25 cellular contexts compared by ENCODE assay signal in genomic region chr15:82048809-82049208, GRCh38. TPM values are rescaled to one million over a fixed set of nuclear protein-coding genes. Genes with fewer than 3 reads are reported as not detected.
DNase-seq lines count a peak whose midpoint lies in the region; ATAC-seq, FAIRE-seq and TF ChIP-seq lines count a peak whose summit lies in the region.
"Had no signal": no experiment of that assay in that cellular context is flagged by ENCODE, and none has a peak within 500 bp of the region (broad histone marks: within the 10 kb centered on the region; RNA-seq: fewer than 3 reads in every experiment).

No MANE protein-coding gene starts in this region.

- CTCF ChIA-PET in CD4-positive, alpha-beta memory T cell (lab: Charles Lee; ENCODE audit: partially characterized antibody) = interaction anchor here (0.7 to 2.1 kb wide), 2 partner anchors 568 to 783 kb away, joined by 3 to 11 read pairs; no protein-coding TSS in a partner anchor
- CTCF ChIA-PET in H1 (lab: Charles Lee; ENCODE audit: partially characterized antibody) = interaction anchor here (0.7 to 3.1 kb wide), 6 partner anchors 9 to 91 kb away, joined by 3 to 18 read pairs (median 3); no protein-coding TSS in a partner anchor

- no peaks in the 10 kb centered on the region for H3K79me1 ChIP-seq in H1 (ENCODE audit: low read depth, low read length)

- no peak overlapping the region for H2BK20ac ChIP-seq in H1 (ENCODE audit: low read length)

- TF ChIP-seq POLR2A in H1 (IDR thresholded peaks at IDR 0.05; ENCODE audit: control extremely low read depth in 1 of 2, low read depth in 2 of 2, low read length in 2 of 2) = no peak

- peaks cover 25% of the 10 kb centered on the region; the same call in 1 of the 2 replicates for H3K23me2 ChIP-seq in H1 (ENCODE audit: low read depth, low read length)

- H4K5ac ChIP-seq in H1 (ENCODE audit: insufficient read length, low read depth, low read length) = no peak overlapping the region

- no peak overlapping the region for H3K27ac ChIP-seq in CD4-positive, alpha-beta memory T cell (ENCODE audit: low read depth, low read length)
- H3K27ac ChIP-seq in GM23338 (ENCODE audit: low read depth) (no peak overlapping the region), H1 (ENCODE audit: low read depth, low read length) (no peak overlapping the region)
- H3K27ac ChIP-seq: ascending aorta, epithelial cell of prostate, hepatocyte, left lung, upper lobe of left lung had no signal

- no peak for FAIRE-seq in H1 (lab: Jason Lieb, UNC)
- FAIRE-seq: GM19239, small intestine had no signal

- intact Hi-C loops in CD4-positive, alpha-beta memory T cell (cut with micrococcal nuclease) = loop anchor here (5.0 kb wide), 2 partner anchors 752 to 1018 kb away; partner anchors contain the start of gene BTBD1
- intact Hi-C loops in activated T-helper 1 cell treated with anti-CD3 and anti-CD28 coated beads, Interleukin-12 subunit alpha, Interleukin-12 subunit beta, Interleukin-2, Interleukin-4 antibody, amounts not matched to agents 30 ng/mL and 10 ng/mL and 1 ng/mL, durations not matched to agents 14 hours and 24 hours and 36 hours (cut with micrococcal nuclease) = loop anchor here (5.0 kb wide), 1 partner anchor 757 kb away; no protein-coding TSS in a partner anchor

- H3K9me2 ChIP-seq in GM23338 (ENCODE audit: insufficient read depth) = no peaks in the 10 kb centered on the region

- H3K9me3 ChIP-seq in CD4-positive, alpha-beta memory T cell (ENCODE audit: control insufficient read depth in 1 of 2, low read length in 2 of 2) = no peaks in the 10 kb centered on the region
- no peaks in the 10 kb centered on the region for H3K9me3 ChIP-seq in H1 (ENCODE audit: insufficient read depth in 2 of 2, low read depth in 1 of 2, low read length in 1 of 2)
- H3K9me3 ChIP-seq: ascending aorta, left lung, upper lobe of left lung had no signal

- H3K79me2 ChIP-seq in GM23338 (replicated peaks; ENCODE audit: insufficient read depth) = no peaks in the 10 kb centered on the region
- H3K79me2 ChIP-seq in H1 (ENCODE audit: control insufficient read depth in 1 of 2, insufficient read depth in 2 of 2, low read length in 2 of 2) = no peaks in the 10 kb centered on the region

- H3K4me3 Mint-ChIP-seq in CD4-positive, alpha-beta memory T cell = peak overlapping the region in 6 of 8 donors; percentile 71 to 89 (median 78)
- H3K4me3 Mint-ChIP-seq in GM23338 (peak overlapping the region; percentile 85; the same call in 1 of the 3 replicates), nephron (peak overlapping the region; percentile 86 to 91 (median 88))
- H3K4me3 Mint-ChIP-seq in activated T-helper 1 cell treated with anti-CD3 and anti-CD28 coated beads, Interleukin-12 subunit alpha, Interleukin-12 subunit beta, Interleukin-2, Interleukin-4 antibody, amounts not matched to agents 30 ng/mL and 10 ng/mL and 1 ng/mL, durations not matched to agents 14 hours and 24 hours and 36 hours = no peak overlapping the region

- H4K91ac ChIP-seq in H1 (replicated peaks; ENCODE audit: insufficient read length, low read length) = peak overlapping the region; percentile 23

- ATAC-seq in GM23338 (no peak), esophagus mucosa (no peak)
- ATAC-seq: activated T-cell treated with anti-CD3 and anti-CD28 coated beads, Interleukin-2, amount 50 U/mL, for 72 hours; left lung; T-helper 17 cell had no signal

- TF ChIP-seq EP300 in H1 (IDR thresholded peaks at IDR 0.05; ENCODE audit: borderline replicate concordance in 1 of 2, low read depth in 2 of 2, low read length in 2 of 2) = no peak

- no peak overlapping the region for H3K18ac ChIP-seq in H1 (ENCODE audit: extremely low read depth, low read length)

- H3K9me3 Mint-ChIP-seq in CD4-positive, alpha-beta memory T cell = no peaks in the 10 kb centered on the region
- no peaks in the 10 kb centered on the region; the same call in 2 of the 3 replicates for H3K9me3 Mint-ChIP-seq in GM23338
- no peaks in the 10 kb centered on the region for H3K9me3 Mint-ChIP-seq in nephron
- no peaks in the 10 kb centered on the region for H3K9me3 Mint-ChIP-seq in activated T-helper 1 cell treated with anti-CD3 and anti-CD28 coated beads, Interleukin-12 subunit alpha, Interleukin-12 subunit beta, Interleukin-2, Interleukin-4 antibody, amounts not matched to agents 30 ng/mL and 10 ng/mL and 1 ng/mL, durations not matched to agents 14 hours and 24 hours and 36 hours
- H3K9me3 Mint-ChIP-seq: activated naive CD4-positive, alpha-beta T cell treated with anti-CD3 and anti-CD28 coated beads, Interleukin-2, amount 10 ng/mL, durations not matched to agents 7 days and 5 days; activated T-cell treated with anti-CD3 and anti-CD28 coated beads, Interleukin-2, amount 50 U/mL, for 72 hours; mesothelial cell of epicardium had no signal

- H3K4me1 ChIP-seq in CD4-positive, alpha-beta memory T cell (ENCODE audit: insufficient read depth, low read length) = peaks cover 19% of the 10 kb centered on the region
- peaks cover 8% of the 10 kb centered on the region for H3K4me1 ChIP-seq in GM23338 (ENCODE audit: insufficient read depth)
- H3K4me1 ChIP-seq in H1 (replicated peaks in 1 of 4; ENCODE audit: control insufficient read depth in 3 of 4, insufficient read depth in 4 of 4, low read length in 3 of 4) = peaks cover 2 to 7% (median 5%) of the 10 kb centered on the region in 4 experiments

- H3K4me2 ChIP-seq in GM23338 (peak overlapping the region; percentile 94), H1 (ENCODE audit: insufficient read depth in 1 of 2, low read depth in 2 of 2, low read length in 2 of 2) (peak overlapping the region in 1 of 2 experiments; percentile 78; a peak in 1 of 4 replicates)

- no peak overlapping the region for H2BK5ac ChIP-seq in H1 (ENCODE audit: low read depth, low read length)

- H3K36me3 Mint-ChIP-seq in CD4-positive, alpha-beta memory T cell = peaks cover 0 to 5% of the 10 kb centered on the region in 2 donors
- H3K36me3 Mint-ChIP-seq in GM23338 (ENCODE audit: low read depth) (no peaks in the 10 kb centered on the region), nephron (ENCODE audit: low read depth) (peaks cover 7% of the 10 kb centered on the region)
- H3K36me3 Mint-ChIP-seq in activated T-helper 1 cell treated with anti-CD3 and anti-CD28 coated beads, Interleukin-12 subunit alpha, Interleukin-12 subunit beta, Interleukin-2, Interleukin-4 antibody, amounts not matched to agents 30 ng/mL and 10 ng/mL and 1 ng/mL, durations not matched to agents 14 hours and 24 hours and 36 hours (ENCODE audit: low read depth) = no peaks in the 10 kb centered on the region
- H3K36me3 Mint-ChIP-seq: mesothelial cell of epicardium had no signal

- no peak overlapping the region for H3K4ac ChIP-seq in H1 (replicated peaks; ENCODE audit: insufficient read length, low read depth, low read length)

- no peak for TF ChIP-seq RAD21 in H1 (IDR thresholded peaks at IDR 0.05 in 1 of 2, conservative IDR thresholded peaks at IDR 0.05 in 1 of 2; ENCODE audit: low read depth in 2 of 2, low read length in 2 of 2)

- peaks cover 4 to 24% (median 13%) of the 10 kb centered on the region in 4 donors for H3K4me1 Mint-ChIP-seq in CD4-positive, alpha-beta memory T cell
- H3K4me1 Mint-ChIP-seq in GM23338 = peaks cover 17% of the 10 kb centered on the region
- peaks cover 19% of the 10 kb centered on the region for H3K4me1 Mint-ChIP-seq in nephron
- H3K4me1 Mint-ChIP-seq in activated T-helper 1 cell treated with anti-CD3 and anti-CD28 coated beads, Interleukin-12 subunit alpha, Interleukin-12 subunit beta, Interleukin-2, Interleukin-4 antibody, amounts not matched to agents 30 ng/mL and 10 ng/mL and 1 ng/mL, durations not matched to agents 14 hours and 24 hours and 36 hours (ENCODE audit: low read depth) = peaks cover 12% of the 10 kb centered on the region

- DNase-seq in CD4-positive, alpha-beta memory T cell = no peak
- DNase-seq in GM23338 (ENCODE audit: low spot score) = no peak
- no peak for DNase-seq in H1 (ENCODE audit: low read depth in 1 of 2, low spot score in 2 of 2)
- no peak for DNase-seq in activated T-helper 1 cell treated with anti-CD3 and anti-CD28 coated beads, Interleukin-12 subunit alpha, Interleukin-12 subunit beta, Interleukin-2, Interleukin-4 antibody, amounts not matched to agents 30 ng/mL and 10 ng/mL and 1 ng/mL, durations not matched to agents 14 hours and 24 hours and 36 hours (ENCODE audit: low spot score)
- no peak for DNase-seq in nucleus accumbens (lab: John Stamatoyannopoulos, UW)
- no peak for DNase-seq in AG20443 (ENCODE audit: low spot score)
- DNase-seq: activated CD4-positive, alpha-beta T cell treated with anti-CD3 and anti-CD28 coated beads for 48 hours; activated naive CD4-positive, alpha-beta T cell treated with anti-CD3 and anti-CD28 coated beads, Interleukin-2, amount 10 ng/mL, durations not matched to agents 7 days and 5 days; activated T-cell treated with anti-CD3 and anti-CD28 coated beads, Interleukin-2, amount 50 U/mL, for 72 hours; central memory CD4-positive, alpha-beta T cell; DMS153; left lung; NCI-H1105 treated with DMSO at 0.1 percent for 48 hours; NCI-H2029 treated with DMSO at 0.1 percent for 48 hours; small intestine; stimulated activated CD4-positive, alpha-beta T cell treated with anti-CD3 and anti-CD28 coated beads, Interleukin-2, amount 100 ng/mL, for 24 hours; T-helper 17 cell; upper lobe of left lung had no signal

- no peaks in the 10 kb centered on the region for H3K27me3 ChIP-seq in CD4-positive, alpha-beta memory T cell (ENCODE audit: insufficient read depth, low read length)
- H3K27me3 ChIP-seq in GM23338 (ENCODE audit: insufficient read depth) = peaks cover 28% of the 10 kb centered on the region
- H3K27me3 ChIP-seq in H1 (replicated peaks in 1 of 4; ENCODE audit: control insufficient read depth in 3 of 4, extremely low read depth in 1 of 4, insufficient read depth in 3 of 4, low read length in 3 of 4) = peaks cover 0 to 5% (median 0%) of the 10 kb centered on the region in 4 experiments; a peak in 3 of 7 replicates
- H3K27me3 ChIP-seq: ascending aorta had no signal

- no peak overlapping the region for H4K8ac ChIP-seq in H1 (ENCODE audit: extremely low read depth, insufficient read depth, low read length)

- no peak overlapping the region for H3K23ac ChIP-seq in H1 (ENCODE audit: insufficient read length)

- peaks cover 6 to 11% of the 10 kb centered on the region in 2 donors for H3K27me3 Mint-ChIP-seq in CD4-positive, alpha-beta memory T cell
- H3K27me3 Mint-ChIP-seq in GM23338 (ENCODE audit: insufficient read depth, low read depth, poor library complexity) (peaks cover 33% of the 10 kb centered on the region), nephron (ENCODE audit: low read depth) (peaks cover 9% of the 10 kb centered on the region)
- H3K27me3 Mint-ChIP-seq in activated T-helper 1 cell treated with anti-CD3 and anti-CD28 coated beads, Interleukin-12 subunit alpha, Interleukin-12 subunit beta, Interleukin-2, Interleukin-4 antibody, amounts not matched to agents 30 ng/mL and 10 ng/mL and 1 ng/mL, durations not matched to agents 14 hours and 24 hours and 36 hours (ENCODE audit: insufficient read depth) = peaks cover 41% of the 10 kb centered on the region

- no peak overlapping the region; a peak in 1 of 7 replicates for H3K9ac ChIP-seq in H1 (replicated peaks in 1 of 4; ENCODE audit: extremely low read depth in 1 of 4, low read depth in 3 of 4, low read length in 3 of 4)

- no peak overlapping the region for H2BK15ac ChIP-seq in H1 (ENCODE audit: low read length)

- H4K20me1 ChIP-seq in GM23338 (replicated peaks; ENCODE audit: insufficient read depth) (no peaks in the 10 kb centered on the region), H1 (replicated peaks in 1 of 2; ENCODE audit: control insufficient read depth in 1 of 2, insufficient read depth in 2 of 2, low read length in 2 of 2) (peaks cover 0 to 4% of the 10 kb centered on the region in 2 experiments)

- no peak overlapping the region for H2AK5ac ChIP-seq in H1 (ENCODE audit: low read depth, low read length)

- H2AFZ ChIP-seq in GM23338 = peak overlapping the region; percentile 97; the same call in 1 of the 2 replicates
- no peak overlapping the region for H2AFZ ChIP-seq in H1 (ENCODE audit: low read length)
- H2AFZ ChIP-seq: hepatocyte had no signal

- H3F3A ChIP-seq in GM23338 (replicated peaks; ENCODE audit: low read depth) = no peaks in the 10 kb centered on the region

- TF ChIP-seq CTCF in GM23338 (conservative IDR thresholded peaks at IDR 0.05; ENCODE audit: low read depth in 2 of 2) = no peak
- no peak for TF ChIP-seq CTCF in H1 (IDR thresholded peaks at IDR 0.05; ENCODE audit: control extremely low read depth in 1 of 3, insufficient read depth in 1 of 3, low read depth in 1 of 3, low read length in 3 of 3)
- TF ChIP-seq CTCF in nephron (IDR thresholded peaks at IDR 0.05; ENCODE audit: unreplicated experiment in 3 of 3) = no peak

- peak overlapping the region in 2 of 7 donors; percentile 7 to 94 for H3K27ac Mint-ChIP-seq in CD4-positive, alpha-beta memory T cell
- H3K27ac Mint-ChIP-seq in GM23338 (no peak overlapping the region), nephron (peak overlapping the region; percentile 91 to 99 (median 98))
- no peak overlapping the region for H3K27ac Mint-ChIP-seq in activated T-helper 1 cell treated with anti-CD3 and anti-CD28 coated beads, Interleukin-12 subunit alpha, Interleukin-12 subunit beta, Interleukin-2, Interleukin-4 antibody, amounts not matched to agents 30 ng/mL and 10 ng/mL and 1 ng/mL, durations not matched to agents 14 hours and 24 hours and 36 hours
- H3K27ac Mint-ChIP-seq: activated naive CD4-positive, alpha-beta T cell treated with anti-CD3 and anti-CD28 coated beads, Interleukin-2, amount 10 ng/mL, durations not matched to agents 7 days and 5 days; activated T-cell treated with anti-CD3 and anti-CD28 coated beads, Interleukin-2, amount 50 U/mL, for 72 hours; mesothelial cell of epicardium; T-helper 17 cell had no signal

- POLR2A ChIA-PET in CD4-positive, alpha-beta memory T cell (lab: Charles Lee; ENCODE audit: partially characterized antibody) = interaction anchor here (0.5 kb wide), 1 partner anchor 238 kb away, joined by 4 read pairs; no protein-coding TSS in a partner anchor
- POLR2A ChIA-PET in H1 (lab: Charles Lee; ENCODE audit: partially characterized antibody) = interaction anchor here (0.6 to 3.6 kb wide), 4 partner anchors 9 to 500 kb away, joined by 3 to 19 read pairs (median 8); no protein-coding TSS in a partner anchor

- H2BK12ac ChIP-seq in H1 (ENCODE audit: low read depth, low read length) = peak overlapping the region; percentile 11; the same call in 1 of the 2 replicates

- no peaks in the 10 kb centered on the region for H3K36me3 ChIP-seq in CD4-positive, alpha-beta memory T cell (ENCODE audit: insufficient read depth, low read length)
- H3K36me3 ChIP-seq in GM23338 (ENCODE audit: insufficient read depth) (no peaks in the 10 kb centered on the region), H1 (ENCODE audit: control insufficient read depth in 2 of 4, insufficient read depth in 4 of 4, low read length in 3 of 4) (no peaks in the 10 kb centered on the region)
- H3K36me3 ChIP-seq: ascending aorta, left lung, upper lobe of left lung had no signal

- no peak overlapping the region for H3K14ac ChIP-seq in H1 (ENCODE audit: insufficient read length)

- 95% methylated on average over 8 of the region's 8 CpGs; no CpG with 5 or more reads in 1 of the 2 experiments for WGBS in H1 (ENCODE audit: extremely low coverage in 1 of 2, insufficient coverage in 1 of 2, insufficient read length in 1 of 2, insufficient replicate concordance in 2 of 2, low coverage in 1 of 2, low lambda C conversion rate in 2 of 2, missing lambda C conversion rate in 1 of 2), 2 experiments

- H3K4me3 ChIP-seq in CD4-positive, alpha-beta memory T cell (ENCODE audit: low read length in 2 of 2) = no peak overlapping the region
- no peak overlapping the region for H3K4me3 ChIP-seq in GM23338
- H3K4me3 ChIP-seq in H1 (ENCODE audit: extremely low read depth in 1 of 4, insufficient read depth in 2 of 4, low read depth in 3 of 4, low read length in 4 of 4) = no peak overlapping the region
- H3K4me3 ChIP-seq: ascending aorta, hepatocyte, upper lobe of left lung had no signal

- H2BK120ac ChIP-seq in H1 (replicated peaks; ENCODE audit: low read depth, low read length) = no peak overlapping the region

- H3K56ac ChIP-seq in H1 (replicated peaks; ENCODE audit: insufficient read length, low read depth, low read length) = no peak overlapping the region

RNA-seq across cellular contexts. Expression of gene MEX3B, which starts 3.0 kb away (rescaled TPM):
- total RNA-seq in CD4-positive, alpha-beta memory T cell = 1 to 10 TPM; 1.6 TPM
- polyA plus RNA-seq in CD4-positive, alpha-beta memory T cell = not detected
- 15.7 and 16.2 TPM in 2 replicates for total RNA-seq in GM23338 (2014; rRNA removed; shearing (Covaris generic))
- polyA plus RNA-seq in GM23338 (2016; fragmentation: Nextera tagmentation; extraction: Ambion mirVana) (5.3 TPM in 2 replicates), H1 (2011; rRNA removed) (8.0 and 13.6 TPM in 2 replicates)
- 15.6 and 15.9 TPM in 2 replicates for total RNA-seq in H1 (2021; fragmentation: NEBNext Ultra II Directional; extraction: Animal tissue kit (Norgen Biotek cat#: 25700))
- polyA plus RNA-seq in H1 (2011; cell fraction: cytosol; rRNA removed) = 7.7 TPM
- 10.9 TPM for polyA plus RNA-seq in H1 (2011; cell fraction: nucleus; rRNA removed)
- polyA plus RNA-seq in H1 (2012, experiment 1 of 2) = 6.3 to 10.4 TPM (median 7.5 TPM) in 4 replicates
- 8.6 TPM for polyA plus RNA-seq in H1 (2012, experiment 2 of 2)
- polyA plus RNA-seq in H1 (2013, experiment 1 of 2) = 8.4 TPM
- polyA plus RNA-seq in H1 (2013, experiment 2 of 2) = 7.9 TPM
- 3.0 and 3.1 TPM in 2 replicates for polyA minus RNA-seq in H1 (2011; rRNA and poly(A)+ RNA removed)
- 9.0 TPM for polyA minus RNA-seq in H1 (2011; cell fraction: cytosol; rRNA and poly(A)+ RNA removed)
- polyA minus RNA-seq in H1 (2011; cell fraction: nucleus; rRNA and poly(A)+ RNA removed) = 9.1 TPM
- total RNA-seq in esophagus mucosa = 0.48 TPM
- 0.59 and 0.73 TPM in 2 replicates for total RNA-seq in activated T-helper 1 cell treated with anti-CD3 and anti-CD28 coated beads, Interleukin-12 subunit alpha, Interleukin-12 subunit beta, Interleukin-2, Interleukin-4 antibody, amounts not matched to agents 30 ng/mL and 10 ng/mL and 1 ng/mL, durations not matched to agents 14 hours and 24 hours and 36 hours

Comparison
In these comparisons a context has a peak if more than half of its experiments do, and no peak if none do; other contexts are left out.
1. H3K27ac Mint-ChIP-seq: peak in nephron (3 of 3); none in GM23338 (single experiment) and activated T-helper 1 cell treated with anti-CD3 and anti-CD28 coated beads, Interleukin-12 subunit alpha, Interleukin-12 subunit beta, Interleukin-2, Interleukin-4 antibody, amounts not matched to agents 30 ng/mL and 10 ng/mL and 1 ng/mL, durations not matched to agents 14 hours and 24 hours and 36 hours (single experiment).